2 cellular contexts compared by ENCODE assay signal in the genomic region with DNA sequence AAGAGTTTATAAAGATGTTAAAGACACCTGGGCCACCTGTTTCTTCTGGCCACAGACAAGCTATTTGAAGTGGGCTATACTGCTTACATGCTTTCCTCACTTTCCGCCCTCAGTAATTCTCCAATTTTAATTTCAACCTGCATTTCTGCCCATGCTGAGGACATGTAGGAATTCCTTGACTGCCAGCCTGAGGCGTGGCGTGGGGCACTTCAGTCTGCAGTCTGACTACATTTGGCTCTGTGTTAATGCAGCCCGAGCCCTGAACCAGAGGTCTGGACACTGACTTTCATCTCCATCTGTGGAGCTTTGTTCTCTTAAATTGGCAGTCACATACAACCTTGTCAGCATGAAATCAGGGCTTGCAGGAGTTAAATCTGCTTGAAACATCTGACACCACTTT.
TF ChIP-seq lines count a peak whose summit lies in the region.

No MANE protein-coding gene starts in this region.

TF ChIP-seq in SK-N-SH, 30 proteins besides CTCF, POLR2A, EP300 and RAD21:
- TF ChIP-seq RFX5 (IDR thresholded peaks at IDR 0.05; ENCODE audit: low read length) (no peak), TAF1 (IDR thresholded peaks at IDR 0.05; ENCODE audit: borderline replicate concordance, low read depth, low read length) (no peak), GATA2 (CRISPR knock-in tag; IDR thresholded peaks at IDR 0.05) (no peak), CHD2 (IDR thresholded peaks at IDR 0.05; ENCODE audit: low read length, partially characterized antibody) (no peak), MXI1 (IDR thresholded peaks at IDR 0.05; ENCODE audit: low read depth, low read length) (no peak), RCOR1 (IDR thresholded peaks at IDR 0.05; ENCODE audit: low read length) (no peak)
TF ChIP-seq in SK-N-SH: peak in this region for 0.

TF ChIP-seq in SK-N-SH treated with all-trans-retinoic acid at 6 μM for 48 hours, 23 proteins besides CTCF, POLR2A, EP300 and RAD21:
- no peak for TF ChIP-seq GLIS3 (CRISPR knock-in tag; IDR thresholded peaks at IDR 0.05)
- TF ChIP-seq SNAI2 (CRISPR knock-in tag; IDR thresholded peaks at IDR 0.05): no peak
- TF ChIP-seq, protein P1, sequence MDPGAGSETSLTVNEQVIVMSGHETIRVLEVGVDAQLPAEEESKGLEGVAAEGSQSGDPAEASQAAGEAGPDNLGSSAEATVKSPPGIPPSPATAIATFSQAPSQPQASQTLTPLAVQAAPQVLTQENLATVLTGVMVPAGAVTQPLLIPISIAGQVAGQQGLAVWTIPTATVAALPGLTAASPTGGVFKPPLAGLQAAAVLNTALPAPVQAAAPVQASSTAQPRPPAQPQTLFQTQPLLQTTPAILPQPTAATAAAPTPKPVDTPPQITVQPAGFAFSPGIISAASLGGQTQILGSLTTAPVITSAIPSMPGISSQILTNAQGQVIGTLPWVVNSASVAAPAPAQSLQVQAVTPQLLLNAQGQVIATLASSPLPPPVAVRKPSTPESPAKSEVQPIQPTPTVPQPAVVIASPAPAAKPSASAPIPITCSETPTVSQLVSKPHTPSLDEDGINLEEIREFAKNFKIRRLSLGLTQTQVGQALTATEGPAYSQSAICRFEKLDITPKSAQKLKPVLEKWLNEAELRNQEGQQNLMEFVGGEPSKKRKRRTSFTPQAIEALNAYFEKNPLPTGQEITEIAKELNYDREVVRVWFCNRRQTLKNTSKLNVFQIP (CRISPR knock-in tag; IDR thresholded peaks at IDR 0.05; ENCODE audit: borderline replicate concordance, low read depth): no peak
- TF ChIP-seq PPARA (CRISPR knock-in tag; IDR thresholded peaks at IDR 0.05; ENCODE audit: borderline replicate concordance): no peak
- TF ChIP-seq ZNF70 (CRISPR knock-in tag; IDR thresholded peaks at IDR 0.05): no peak
- TF ChIP-seq ZFP3 (CRISPR knock-in tag; IDR thresholded peaks at IDR 0.05): no peak
- no peak for TF ChIP-seq BACH2 (CRISPR knock-in tag; IDR thresholded peaks at IDR 0.05; ENCODE audit: borderline replicate concordance)
- TF ChIP-seq ZNF8 (CRISPR knock-in tag; IDR thresholded peaks at IDR 0.05): no peak
- no peak for TF ChIP-seq TOX (CRISPR knock-in tag; IDR thresholded peaks at IDR 0.05; ENCODE audit: borderline replicate concordance)
- no peak for TF ChIP-seq OSR1 (CRISPR knock-in tag; IDR thresholded peaks at IDR 0.05)
- TF ChIP-seq TCF4 (CRISPR knock-in tag; IDR thresholded peaks at IDR 0.05; ENCODE audit: borderline replicate concordance): no peak
